8 cellular contexts compared by ENCODE assay signal in genomic region chrX:283115-283845, GRCh38. TPM values are rescaled to one million over a fixed set of nuclear protein-coding genes. Genes with fewer than 3 reads are reported as not detected.
DNase-seq lines count a peak whose midpoint lies in the region; ATAC-seq and TF ChIP-seq lines count a peak whose summit lies in the region.

No MANE protein-coding gene starts in this region.

- H2BK15ac ChIP-seq in H9 (ENCODE audit: low read depth, low read length), result no peak overlapping the region

- peaks cover 51 to 54% (median 54%) of the 10 kb centered on the region in 3 experiments for H3K36me3 Mint-ChIP-seq in H9 (ENCODE audit: insufficient read depth in 1 of 3, low read depth in 3 of 3)

- H2AFZ ChIP-seq in H9 (ENCODE audit: low read length), result no peak overlapping the region

- no peaks in the 10 kb centered on the region; a peak in 1 of 5 replicates for H3K9me3 Mint-ChIP-seq in H9

- H3K27ac Mint-ChIP-seq in H9, result peak overlapping the region; percentile 98 to 99 (median 99)

- peaks cover 6% of the 10 kb centered on the region for H3K79me1 ChIP-seq in H9 (ENCODE audit: insufficient read depth, low read depth, low read length, poor library complexity, severe bottlenecking)

- no peak overlapping the region for H2BK120ac ChIP-seq in H9 (ENCODE audit: low read depth, low read length, poor library complexity, severe bottlenecking)

- no peak overlapping the region for H2BK20ac ChIP-seq in H9 (ENCODE audit: low read depth, low read length, poor library complexity, severe bottlenecking)

- no CpG with 5 or more reads among the region's 45 CpGs for WGBS in H9 (ENCODE audit: extremely low coverage, insufficient read length, low lambda C conversion rate)
- 3 to 16% methylated on average over 38 to 45 of the region's 45 CpGs for WGBS in heart right ventricle, 2 donors

- no peak for TF ChIP-seq CTCF in H9 (conservative IDR thresholded peaks at IDR 0.05)
- no peak for TF ChIP-seq CTCF in heart right ventricle (IDR thresholded peaks at IDR 0.05)

- H3K4me1 ChIP-seq in ES-I3 (ENCODE audit: insufficient read depth, low read length), result peaks cover 11% of the 10 kb centered on the region; the same call in 1 of the 2 replicates
- peaks cover 7% of the 10 kb centered on the region; the same call in 1 of the 2 replicates for H3K4me1 ChIP-seq in H9 (ENCODE audit: insufficient read depth, low read length)
- peaks cover 10% of the 10 kb centered on the region for H3K4me1 ChIP-seq in NT2/D1 (ENCODE audit: insufficient read depth, insufficient read length)
- H3K4me1 ChIP-seq in heart right ventricle, result peaks cover 0 to 21% (median 2%) of the 10 kb centered on the region in 9 donors
- H3K4me1 ChIP-seq in rectal smooth muscle tissue (ENCODE audit: control insufficient read depth, insufficient read depth, low read length), result no peaks in the 10 kb centered on the region

- H3K18ac ChIP-seq in H9 (ENCODE audit: insufficient read length, low read depth, low read length), result peak overlapping the region; percentile 75

- H3K9ac ChIP-seq in ES-I3 (ENCODE audit: low read depth, low read length) (peak overlapping the region; percentile 57), H9 (ENCODE audit: extremely low read depth, insufficient read length, low read length) (peak overlapping the region; percentile 69), NT2/D1 (ENCODE audit: insufficient read length, low read depth) (peak overlapping the region; percentile 70), rectal smooth muscle tissue (ENCODE audit: low read length) (no peak overlapping the region)

- H3K27me3 ChIP-seq in H9 (ENCODE audit: insufficient read depth, low read length), result no peaks in the 10 kb centered on the region; the same call in 1 of the 2 replicates
- no peaks in the 10 kb centered on the region for H3K27me3 ChIP-seq in NT2/D1 (ENCODE audit: insufficient read depth, insufficient read length)
- H3K27me3 ChIP-seq in heart right ventricle, result no peaks in the 10 kb centered on the region
- H3K27me3 ChIP-seq in rectal smooth muscle tissue (ENCODE audit: control insufficient read depth, insufficient read depth, low read length), result no peaks in the 10 kb centered on the region

- H2AK5ac ChIP-seq in H9 (ENCODE audit: insufficient read length, low read length), result no peak overlapping the region

- DNase-seq in H9 (peak; percentile 96), NT2/D1 (ENCODE audit: low read depth, low spot score) (peak; percentile 95), heart right ventricle (peak; percentile 84 to 92), NCI-H748 (lab: John Stamatoyannopoulos, UW; ENCODE audit: unreplicated experiment) (no peak), NCI-H2227 (lab: John Stamatoyannopoulos, UW; ENCODE audit: unreplicated experiment) (no peak)
- peak; percentile 92 for DNase-seq in activated naive CD4-positive, alpha-beta T cell treated with anti-CD3 and anti-CD28 coated beads, Interleukin-2, amount 50 U/mL, for 16 hours

- ATAC-seq in heart right ventricle, result peak; percentile 96 to 99 (median 99)

- no peak overlapping the region for H4K5ac ChIP-seq in H9 (ENCODE audit: insufficient read length, low read depth, low read length)

- H3K4me3 ChIP-seq in NT2/D1 (ENCODE audit: insufficient read length, low read depth) (peak overlapping the region; percentile 33), heart right ventricle (peak overlapping the region in 9 of 10 donors; percentile 23 to 77 (median 62)), rectal smooth muscle tissue (ENCODE audit: low read length) (peak overlapping the region; percentile 67)

- H3K27ac ChIP-seq in H9 (ENCODE audit: insufficient read length, low read depth, low read length) (peak overlapping the region; percentile 67), heart right ventricle (peak overlapping the region in 8 of 10 donors; percentile 5 to 66 (median 44)), rectal smooth muscle tissue (ENCODE audit: low read depth, low read length) (no peak overlapping the region)

- peak overlapping the region; percentile 79 to 91 for H3K4me3 Mint-ChIP-seq in H9

- H3K79me2 ChIP-seq in H9 (ENCODE audit: insufficient read depth, low read length), result peaks cover 10% of the 10 kb centered on the region

- H3K4me2 ChIP-seq in H9 (ENCODE audit: insufficient read depth, insufficient read length, low read length), result peak overlapping the region; percentile 44

- H3K56ac ChIP-seq in H9 (ENCODE audit: insufficient read length, low read depth, low read length), result no peak overlapping the region

- no peak overlapping the region for H2BK5ac ChIP-seq in H9 (ENCODE audit: insufficient read length, low read length)

- H4K8ac ChIP-seq in H9 (replicated peaks; ENCODE audit: insufficient read length, low read depth, low read length), result no peak overlapping the region

- no peak overlapping the region for H3T11ph ChIP-seq in H9 (ENCODE audit: low read length)

- H2BK12ac ChIP-seq in H9 (ENCODE audit: insufficient read length, low read depth, low read length), result no peak overlapping the region

- H3K23me2 ChIP-seq in H9 (ENCODE audit: insufficient read length, low read depth, low read length, poor library complexity, severe bottlenecking), result no peaks in the 10 kb centered on the region

- H3K36me3 ChIP-seq in ES-I3 (ENCODE audit: insufficient read depth, low read length) (peaks cover 25% of the 10 kb centered on the region), NT2/D1 (ENCODE audit: insufficient read depth, insufficient read length, low read length) (peaks cover 42% of the 10 kb centered on the region), heart right ventricle (peaks cover 0 to 16% (median 4%) of the 10 kb centered on the region in 9 donors), rectal smooth muscle tissue (ENCODE audit: control insufficient read depth, insufficient read depth, low read length) (peaks cover 6% of the 10 kb centered on the region)

- no peaks in the 10 kb centered on the region for H3K27me3 Mint-ChIP-seq in H9 (ENCODE audit: low read depth)

- peaks cover 3% of the 10 kb centered on the region for H4K20me1 ChIP-seq in H9 (ENCODE audit: control insufficient read depth, insufficient read depth, insufficient read length)

- no peak overlapping the region for H3K23ac ChIP-seq in H9 (ENCODE audit: insufficient read length, low read depth, low read length)

- no peak overlapping the region for H3K14ac ChIP-seq in H9 (ENCODE audit: insufficient read depth, low read length)

- H3K9me3 ChIP-seq in ES-I3 (ENCODE audit: control insufficient read depth, insufficient read depth, low read length) (no peaks in the 10 kb centered on the region), H9 (ENCODE audit: control insufficient read depth, low read depth, low read length) (peaks cover 5% of the 10 kb centered on the region), NT2/D1 (ENCODE audit: insufficient read depth, low read length) (peaks cover 6% of the 10 kb centered on the region; the same call in 1 of the 2 replicates), heart right ventricle (no peaks in the 10 kb centered on the region)

- no peak overlapping the region for H3K4ac ChIP-seq in H9 (ENCODE audit: low read depth, low read length)

- intact Hi-C loops in heart right ventricle (cut with DNase I), result no loop called here

- H3K4me1 Mint-ChIP-seq in H9, result peaks cover 14 to 34% of the 10 kb centered on the region in 2 experiments

- no peak overlapping the region for H4K91ac ChIP-seq in H9 (ENCODE audit: insufficient read length, low read depth, low read length)

RNA-seq across cellular contexts. Expression of gene PLCXD1, which starts 2.1 kb away (rescaled TPM):
- 96.5 and 96.9 TPM in 2 replicates for total RNA-seq in H9 (2021)
- 1 to 10 TPM; 1.9 to 6.5 (median 2.7) TPM for total RNA-seq in heart right ventricle
- 10 to 100 TPM in 1 of 2 donors, 1 to 10 TPM in 1; 3.0 to 19.9 TPM for polyA plus RNA-seq in heart right ventricle

RNA-seq across cellular contexts. Expression of gene GTPBP6, which starts 35.3 kb away (rescaled TPM):
- total RNA-seq in H9 (2021) (64.0 and 64.5 TPM in 2 replicates), heart right ventricle (10 to 100 TPM; 29.8 to 55.4 (median 46.3) TPM)
- 100 to 1,000 TPM in 1 of 2 donors, 10 to 100 TPM in 1; 44.0 to 103 TPM for polyA plus RNA-seq in heart right ventricle

Comparison
In these comparisons a context has a peak if more than half of its experiments do, and no peak if none do; other contexts are left out.
1. DNase-seq: peak in H9 (single experiment), NT2/D1 (single experiment), activated naive CD4-positive, alpha-beta T cell treated with anti-CD3 and anti-CD28 coated beads, Interleukin-2, amount 50 U/mL, for 16 hours (single experiment) and heart right ventricle (2 of 2); none in NCI-H748 (single experiment) and NCI-H2227 (single experiment).
2. RNA of gene PLCXD1, which starts 2.1 kb away (total RNA-seq): 96.5 to 96.9 TPM in H9; 1.9 to 6.5 TPM in heart right ventricle; every median in the first group is over 10 times any median in the second.
3. Peak in every context shown above with its lines, with median percentiles within 50 percentile points of each other: H3K4me3 ChIP-seq.